In genomic region chr7:131010029-131010705, GRCh38 we compare ENCODE assay signal across 10 cellular contexts.
A peak's percentile ranks its signal among the peaks of the same experiment; 100 is the strongest.
DNase-seq lines count a peak whose midpoint lies in the region; ATAC-seq and TF ChIP-seq lines count a peak whose summit lies in the region.
"Had no signal": no experiment of that assay in that cellular context is flagged by ENCODE, and none has a peak within 500 bp of the region (broad histone marks: within the 10 kb centered on the region; RNA-seq: fewer than 3 reads in every experiment).

No MANE protein-coding gene starts in this region.

- POLR2A ChIA-PET in activated CD8-positive, alpha-beta T cell treated with anti-CD3 and anti-CD28 coated beads for 36 hours (lab: Charles Lee): interaction anchor here (0.8 to 7.6 kb wide), 8 partner anchors 11 to 58 kb away, joined by 3 to 118 read pairs (median 6); no protein-coding TSS in a partner anchor

- no peaks in the 10 kb centered on the region for H3K9me3 Mint-ChIP-seq in activated naive CD4-positive, alpha-beta T cell treated with anti-CD3 and anti-CD28 coated beads, Interleukin-2, amount 50 U/mL, for 24 hours
- peaks cover 5% of the 10 kb centered on the region for H3K9me3 Mint-ChIP-seq in activated CD8-positive, alpha-beta T cell treated with anti-CD3 and anti-CD28 coated beads for 36 hours

- H3K4me3 Mint-ChIP-seq in activated naive CD4-positive, alpha-beta T cell treated with anti-CD3 and anti-CD28 coated beads, Interleukin-2, amount 50 U/mL, for 24 hours: peak overlapping the region; percentile 77
- peak overlapping the region; percentile 57 for H3K4me3 Mint-ChIP-seq in activated CD8-positive, alpha-beta T cell treated with anti-CD3 and anti-CD28 coated beads for 36 hours

- H3K36me3 Mint-ChIP-seq in activated naive CD4-positive, alpha-beta T cell treated with anti-CD3 and anti-CD28 coated beads, Interleukin-2, amount 50 U/mL, for 24 hours: peaks cover 10% of the 10 kb centered on the region
- H3K36me3 Mint-ChIP-seq in activated CD8-positive, alpha-beta T cell treated with anti-CD3 and anti-CD28 coated beads for 36 hours (ENCODE audit: low read depth): peaks cover 32% of the 10 kb centered on the region

- in situ Hi-C loops in transverse colon (cut with MboI; ENCODE audit: low pct_ligation_motif_present in 1 of 4, low pct_unique_long_range_greater_than_20kb in 1 of 4, low sequenced_read_pairs in 3 of 4): no loop called here

- H3K27me3 ChIP-seq in layer of hippocampus (ENCODE audit: control insufficient read depth, insufficient read depth, low read length) (no peaks in the 10 kb centered on the region), transverse colon (no peaks in the 10 kb centered on the region)
- H3K27me3 ChIP-seq: BLaER1 had no signal

- H3K9me3 ChIP-seq in transverse colon: no peaks in the 10 kb centered on the region
- H3K9me3 ChIP-seq: BLaER1 had no signal

- CTCF ChIA-PET in activated CD8-positive, alpha-beta T cell treated with anti-CD3 and anti-CD28 coated beads for 36 hours (lab: Charles Lee): interaction anchor here (0.7 to 4.2 kb wide), 6 partner anchors 10 to 39 kb away, joined by 3 to 44 read pairs (median 4); no protein-coding TSS in a partner anchor

- intact Hi-C loops in activated CD8-positive, alpha-beta T cell treated with anti-CD3 and anti-CD28 coated beads for 36 hours (cut with micrococcal nuclease): loop anchor here (2.0 to 5.0 kb wide), 3 partner anchors 21 to 98 kb away; no protein-coding TSS in a partner anchor
- intact Hi-C loops in transverse colon (cut with DNase I; ENCODE audit: low total_unique reads): no loop called here

- no peak for TF ChIP-seq EP300 in transverse colon (IDR thresholded peaks at IDR 0.05; ENCODE audit: low read depth)

- WGBS in transverse colon (ENCODE audit: low coverage in 1 of 2), 2 donors: 79 to 87% methylated on average over 7 to 12 of the region's 12 CpGs

- no peak for TF ChIP-seq CTCF in activated CD8-positive, alpha-beta T cell treated with anti-CD3 and anti-CD28 coated beads for 36 hours (IDR thresholded peaks at IDR 0.05)
- no peak for TF ChIP-seq CTCF in transverse colon (IDR thresholded peaks at IDR 0.05)

- TF ChIP-seq POLR2A in transverse colon (IDR thresholded peaks at IDR 0.05): no peak

- ATAC-seq in activated CD8-positive, alpha-beta T cell treated with anti-CD3 and anti-CD28 coated beads for 36 hours: no peak

- peak overlapping the region; percentile 6 for H3K27ac ChIP-seq in layer of hippocampus (ENCODE audit: low read depth, low read length)
- H3K27ac ChIP-seq in transverse colon: peak overlapping the region; percentile 55 to 67 (median 60)
- H3K27ac ChIP-seq: BLaER1 had no signal

- no peak for DNase-seq in activated naive CD4-positive, alpha-beta T cell (lab: John Stamatoyannopoulos, UW)
- no peak for DNase-seq in activated CD8-positive, alpha-beta T cell treated with anti-CD3 and anti-CD28 coated beads for 36 hours
- DNase-seq in transverse colon: no peak
- no peak for DNase-seq in NCI-H187 treated with DMSO at 0.1 percent for 48 hours (lab: John Stamatoyannopoulos, UW)
- no peak for DNase-seq in NCI-H510A treated with DMSO at 0.1 percent for 48 hours (lab: John Stamatoyannopoulos, UW)
- DNase-seq in pons (ENCODE audit: low spot score): no peak
- DNase-seq: NCI-H446 treated with DMSO at 0.1 percent for 48 hours had no signal

- H3K27ac Mint-ChIP-seq in activated naive CD4-positive, alpha-beta T cell treated with anti-CD3 and anti-CD28 coated beads, Interleukin-2, amount 50 U/mL, for 24 hours: peak overlapping the region; percentile 98
- H3K27ac Mint-ChIP-seq in activated CD8-positive, alpha-beta T cell treated with anti-CD3 and anti-CD28 coated beads for 36 hours: peak overlapping the region; percentile 99

- peaks cover 96% of the 10 kb centered on the region for H3K4me1 Mint-ChIP-seq in activated naive CD4-positive, alpha-beta T cell treated with anti-CD3 and anti-CD28 coated beads, Interleukin-2, amount 50 U/mL, for 24 hours
- H3K4me1 Mint-ChIP-seq in activated CD8-positive, alpha-beta T cell treated with anti-CD3 and anti-CD28 coated beads for 36 hours (ENCODE audit: low read depth): peaks cover 89% of the 10 kb centered on the region

- H3K27me3 Mint-ChIP-seq in activated naive CD4-positive, alpha-beta T cell treated with anti-CD3 and anti-CD28 coated beads, Interleukin-2, amount 50 U/mL, for 24 hours: no peaks in the 10 kb centered on the region
- H3K27me3 Mint-ChIP-seq in activated CD8-positive, alpha-beta T cell treated with anti-CD3 and anti-CD28 coated beads for 36 hours: no peaks in the 10 kb centered on the region

- H3K36me3 ChIP-seq in transverse colon: no peaks in the 10 kb centered on the region
- H3K36me3 ChIP-seq: BLaER1 had no signal

- peaks cover 37 to 80% (median 53%) of the 10 kb centered on the region in 4 donors for H3K4me1 ChIP-seq in transverse colon

- H3K4me3 ChIP-seq in transverse colon: no peak overlapping the region
- H3K4me3 ChIP-seq: BLaER1 had no signal
